1 cellular context compared by ENCODE assay signal in the genomic region with DNA sequence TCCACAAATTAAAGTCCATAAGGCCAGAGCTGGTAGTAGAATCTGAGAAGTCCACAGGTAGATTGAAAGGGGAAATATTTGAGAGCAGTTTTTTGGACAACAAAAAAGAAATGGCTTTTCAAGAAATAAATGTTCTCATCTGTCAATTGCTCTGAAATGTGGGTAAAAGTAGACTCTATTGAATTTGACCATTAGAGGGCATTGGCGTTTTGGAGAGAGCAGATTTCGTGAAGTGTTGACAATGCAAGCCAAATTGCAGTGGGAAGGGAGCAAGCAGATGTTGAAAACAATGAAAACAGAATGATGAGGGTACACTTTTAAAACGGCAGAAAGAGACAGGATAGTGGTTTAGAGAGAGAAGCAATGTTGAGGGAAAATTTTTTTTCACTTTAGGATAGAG.
TF ChIP-seq lines count a peak whose summit lies in the region.

No MANE protein-coding gene starts in this region.

TF ChIP-seq in GM12878, 131 proteins besides CTCF, POLR2A, EP300 and RAD21:
- TF ChIP-seq, protein P1, sequence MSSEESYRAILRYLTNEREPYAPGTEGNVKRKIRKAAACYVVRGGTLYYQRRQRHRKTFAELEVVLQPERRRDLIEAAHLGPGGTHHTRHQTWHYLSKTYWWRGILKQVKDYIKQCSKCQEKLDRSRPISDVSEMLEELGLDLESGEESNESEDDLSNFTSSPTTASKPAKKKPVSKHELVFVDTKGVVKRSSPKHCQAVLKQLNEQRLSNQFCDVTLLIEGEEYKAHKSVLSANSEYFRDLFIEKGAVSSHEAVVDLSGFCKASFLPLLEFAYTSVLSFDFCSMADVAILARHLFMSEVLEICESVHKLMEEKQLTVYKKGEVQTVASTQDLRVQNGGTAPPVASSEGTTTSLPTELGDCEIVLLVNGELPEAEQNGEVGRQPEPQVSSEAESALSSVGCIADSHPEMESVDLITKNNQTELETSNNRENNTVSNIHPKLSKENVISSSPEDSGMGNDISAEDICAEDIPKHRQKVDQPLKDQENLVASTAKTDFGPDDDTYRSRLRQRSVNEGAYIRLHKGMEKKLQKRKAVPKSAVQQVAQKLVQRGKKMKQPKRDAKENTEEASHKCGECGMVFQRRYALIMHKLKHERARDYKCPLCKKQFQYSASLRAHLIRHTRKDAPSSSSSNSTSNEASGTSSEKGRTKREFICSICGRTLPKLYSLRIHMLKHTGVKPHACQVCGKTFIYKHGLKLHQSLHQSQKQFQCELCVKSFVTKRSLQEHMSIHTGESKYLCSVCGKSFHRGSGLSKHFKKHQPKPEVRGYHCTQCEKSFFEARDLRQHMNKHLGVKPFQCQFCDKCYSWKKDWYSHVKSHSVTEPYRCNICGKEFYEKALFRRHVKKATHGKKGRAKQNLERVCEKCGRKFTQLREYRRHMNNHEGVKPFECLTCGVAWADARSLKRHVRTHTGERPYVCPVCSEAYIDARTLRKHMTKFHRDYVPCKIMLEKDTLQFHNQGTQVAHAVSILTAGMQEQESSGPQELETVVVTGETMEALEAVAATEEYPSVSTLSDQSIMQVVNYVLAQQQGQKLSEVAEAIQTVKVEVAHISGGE (CRISPR knock-in tag; IDR thresholded peaks at IDR 0.05): no peak
- no peak for TF ChIP-seq HDGF (IDR thresholded peaks at IDR 0.05)
- no peak for TF ChIP-seq FOS (IDR thresholded peaks at IDR 0.05; ENCODE audit: borderline replicate concordance, extremely low read depth, insufficient read length)
- no peak for TF ChIP-seq ZNF384 (IDR thresholded peaks at IDR 0.05; ENCODE audit: borderline replicate concordance, low read depth, low read length)
